Comparison of ENCODE assay signal across 8 cellular contexts in the genomic region with DNA sequence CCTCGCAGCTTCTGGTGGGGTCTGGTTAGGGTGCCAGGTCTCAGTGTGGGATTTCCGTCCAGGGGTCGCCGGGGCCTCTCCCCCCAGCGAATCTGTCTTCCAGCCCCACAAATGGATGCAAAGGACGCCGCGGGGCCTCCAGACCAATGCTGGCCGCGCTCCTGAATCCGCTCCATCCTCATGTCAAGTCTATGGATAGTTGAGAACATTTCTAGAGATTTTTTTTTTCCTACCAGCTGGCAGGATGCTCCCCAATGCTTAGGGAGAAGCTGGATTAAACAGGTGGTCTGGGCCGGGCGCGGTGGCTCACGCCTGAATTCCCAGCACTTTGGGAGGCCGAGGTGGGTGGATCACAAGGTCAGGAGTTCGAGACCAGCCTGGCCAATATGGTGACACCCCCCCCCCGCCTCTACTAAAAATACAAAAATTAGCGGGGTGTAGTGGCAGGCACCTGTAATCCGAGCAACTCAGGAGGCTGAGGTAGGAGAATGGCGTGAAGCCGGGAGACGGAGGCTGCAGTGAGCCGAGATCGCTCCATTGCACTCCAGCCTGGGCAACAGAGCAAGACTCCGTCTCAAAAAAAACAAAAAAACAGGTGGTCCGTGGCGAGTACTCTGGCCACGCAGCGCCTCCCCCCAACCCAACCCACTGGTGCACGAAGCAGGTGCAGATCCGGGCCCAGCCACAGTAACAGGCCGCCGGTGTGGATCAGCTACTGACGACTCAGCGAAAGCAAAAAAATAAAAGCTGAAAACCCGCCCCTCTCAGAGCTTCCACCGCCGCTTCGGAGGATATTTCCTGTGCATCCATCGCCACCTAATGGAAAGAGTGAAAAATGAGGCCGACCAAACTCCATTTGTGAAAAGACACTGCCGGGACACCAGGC. TPM values are rescaled to one million over a fixed set of nuclear protein-coding genes. Genes with fewer than 3 reads are reported as not detected.
DNase-seq lines count a peak whose midpoint lies in the region; ATAC-seq and TF ChIP-seq lines count a peak whose summit lies in the region.

No MANE protein-coding gene starts in this region.

- H3K36me3 ChIP-seq in vagina: no peaks in the 10 kb centered on the region

- peaks cover 34% of the 10 kb centered on the region for H3K4me1 ChIP-seq in vagina

- H3K9me3 Mint-ChIP-seq in T-helper 2 cell treated with Interferon-gamma antibody and Interleukin-4, amounts not matched to agents 5 μg/mL and 100 μg/mL, for 36 hours: no peaks in the 10 kb centered on the region

- H3K4me1 Mint-ChIP-seq in T-helper 2 cell treated with Interferon-gamma antibody and Interleukin-4, amounts not matched to agents 5 μg/mL and 100 μg/mL, for 36 hours (ENCODE audit: low read depth): peaks cover 9% of the 10 kb centered on the region

- peak overlapping the region; percentile 49 for H3K27ac Mint-ChIP-seq in T-helper 2 cell treated with Interferon-gamma antibody and Interleukin-4, amounts not matched to agents 5 μg/mL and 100 μg/mL, for 36 hours

- H3K9me3 ChIP-seq in AG04450 (ENCODE audit: control insufficient read depth, insufficient read depth, low read length) (peaks cover 5% of the 10 kb centered on the region; the same call in 1 of the 2 replicates), vagina (no peaks in the 10 kb centered on the region)

- peak overlapping the region; percentile 79 for H3K4me3 Mint-ChIP-seq in T-helper 2 cell treated with Interferon-gamma antibody and Interleukin-4, amounts not matched to agents 5 μg/mL and 100 μg/mL, for 36 hours

- H3K27ac ChIP-seq in AG04450 (ENCODE audit: low read depth, low read length) (peak overlapping the region; percentile 57), vagina (peak overlapping the region; percentile 87)

- no peak for TF ChIP-seq POLR2A in vagina (IDR thresholded peaks at IDR 0.05)

- H3K27me3 ChIP-seq in AG04450 (ENCODE audit: control insufficient read depth, insufficient read depth, low read length) (no peaks in the 10 kb centered on the region), vagina (no peaks in the 10 kb centered on the region)

- TF ChIP-seq CTCF in AG04450 (IDR thresholded peaks at IDR 0.05; ENCODE audit: low read depth, low read length): peak; percentile 79
- TF ChIP-seq CTCF in vagina (IDR thresholded peaks at IDR 0.05): peak; percentile 73 to 82 (median 79)

- DNase-seq in AG04450 (ENCODE audit: low read depth, low spot score): no peak
- DNase-seq in NCI-H146 (lab: John Stamatoyannopoulos, UW): peak; percentile 85
- DNase-seq in T-helper 2 cell treated with Interferon-gamma antibody and Interleukin-4, amounts not matched to agents 5 μg/mL and 100 μg/mL, for 36 hours (ENCODE audit: low spot score): peak; percentile 76
- peak in 56 of 58 donors; percentile 10 to 82 (median 62) for DNase-seq in anterior cingulate cortex (lab: John Stamatoyannopoulos, UW)
- DNase-seq in hepatic stellate cell (ENCODE audit: low spot score): peak; percentile 82
- DNase-seq in renal cortical epithelial cell (ENCODE audit: low read depth): peak; percentile 72
- DNase-seq in vagina (ENCODE audit: extremely low spot score in 2 of 2): no peak

- POLR2A ChIA-PET in AG04450 (lab: Yijun Ruan, JAX): interaction anchor here (0.6 to 2.4 kb wide), 15 partner anchors 16 to 430 kb away, joined by 3 to 13 read pairs (median 3); a partner anchor contains a TSS

- CTCF ChIA-PET in AG04450 (lab: Charles Lee): interaction anchor here (0.5 to 2.4 kb wide), 53 partner anchors 9 to 568 kb away, joined by 3 to 33 read pairs (median 5); a partner anchor contains a TSS

- H3K36me3 Mint-ChIP-seq in T-helper 2 cell treated with Interferon-gamma antibody and Interleukin-4, amounts not matched to agents 5 μg/mL and 100 μg/mL, for 36 hours (ENCODE audit: low read depth): no peaks in the 10 kb centered on the region

- intact Hi-C loops in vagina (cut with DNase I): loop anchor here (2.0 kb wide), 1 partner anchor 186 kb away; no protein-coding TSS in a partner anchor

- peak overlapping the region; percentile 61 for H3K4me3 ChIP-seq in AG04450 (ENCODE audit: low read depth, low read length)
- H3K4me3 ChIP-seq in vagina: peak overlapping the region; percentile 93

- peaks cover 35% of the 10 kb centered on the region for H3K27me3 Mint-ChIP-seq in T-helper 2 cell treated with Interferon-gamma antibody and Interleukin-4, amounts not matched to agents 5 μg/mL and 100 μg/mL, for 36 hours (ENCODE audit: low read depth)

- peak; percentile 48 for ATAC-seq in GM21619 (IDR thresholded peaks at IDR 0.05; ENCODE audit: unreplicated experiment)

RNA-seq across cellular contexts. Expression of a gene that starts 1.1 kb away (rescaled TPM):
- polyA plus RNA-seq in AG04450 (2011; rRNA removed): 118 and 135 TPM in 2 replicates
- 197 and 233 TPM in 2 replicates for polyA minus RNA-seq in AG04450 (2011; rRNA and poly(A)+ RNA removed)
- total RNA-seq in renal cortical epithelial cell (25.5 and 57.7 TPM in 2 replicates), vagina (51.6 TPM)

RNA-seq across cellular contexts. Expression of a gene that starts 16.3 kb away (rescaled TPM):
- 17.7 and 18.1 TPM in 2 replicates for polyA plus RNA-seq in AG04450 (2011; rRNA removed)
- 13.9 and 15.9 TPM in 2 replicates for polyA minus RNA-seq in AG04450 (2011; rRNA and poly(A)+ RNA removed)
- total RNA-seq in renal cortical epithelial cell: 18.0 and 21.4 TPM in 2 replicates
- 8.8 TPM for total RNA-seq in vagina

Comparison
In these comparisons a context has a peak if more than half of its experiments do, and no peak if none do; other contexts are left out.
1. DNase-seq: peak in NCI-H146 (single experiment), T-helper 2 cell treated with Interferon-gamma antibody and Interleukin-4, amounts not matched to agents 5 μg/mL and 100 μg/mL, for 36 hours (single experiment), anterior cingulate cortex (56 of 58), hepatic stellate cell (single experiment) and renal cortical epithelial cell (single experiment); none in AG04450 (single experiment) and vagina (0 of 2).